Comparison of ENCODE assay signal across 8 cellular contexts in genomic region chr1:161117681-161118581, GRCh38. TPM values are rescaled to one million over a fixed set of nuclear protein-coding genes. Genes with fewer than 3 reads are reported as not detected.
A peak's percentile ranks its signal among the peaks of the same experiment; 100 is the strongest.
DNase-seq lines count a peak whose midpoint lies in the region; ATAC-seq and TF ChIP-seq lines count a peak whose summit lies in the region.

A gene with protein sequence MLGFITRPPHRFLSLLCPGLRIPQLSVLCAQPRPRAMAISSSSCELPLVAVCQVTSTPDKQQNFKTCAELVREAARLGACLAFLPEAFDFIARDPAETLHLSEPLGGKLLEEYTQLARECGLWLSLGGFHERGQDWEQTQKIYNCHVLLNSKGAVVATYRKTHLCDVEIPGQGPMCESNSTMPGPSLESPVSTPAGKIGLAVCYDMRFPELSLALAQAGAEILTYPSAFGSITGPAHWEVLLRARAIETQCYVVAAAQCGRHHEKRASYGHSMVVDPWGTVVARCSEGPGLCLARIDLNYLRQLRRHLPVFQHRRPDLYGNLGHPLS (plus strand): TSS chr1:161118105. CDS start chr1:161118177, 72 bp downstream.
A gene with protein sequence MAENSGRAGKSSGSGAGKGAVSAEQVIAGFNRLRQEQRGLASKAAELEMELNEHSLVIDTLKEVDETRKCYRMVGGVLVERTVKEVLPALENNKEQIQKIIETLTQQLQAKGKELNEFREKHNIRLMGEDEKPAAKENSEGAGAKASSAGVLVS (minus strand): TSS chr1:161118037. CDS start chr1:161118026, 11 bp downstream.

- 0 to 1% (median 0%) methylated on average over 46 to 59 of the region's 59 CpGs for WGBS in spleen, 5 donors

- H3K27me3 ChIP-seq in AG04450 (ENCODE audit: control insufficient read depth, insufficient read depth, low read length) (no peaks in the 10 kb centered on the region), spleen (replicated peaks in 1 of 7) (no peaks in the 10 kb centered on the region)

- peaks cover 39% of the 10 kb centered on the region for H3K36me3 Mint-ChIP-seq in central memory CD8-positive, alpha-beta T cell (ENCODE audit: insufficient read depth)

- H3K4me3 Mint-ChIP-seq in central memory CD8-positive, alpha-beta T cell, result peak within 1 kb of the TSS; percentile 97

- no peaks in the 10 kb centered on the region for H3K9me3 Mint-ChIP-seq in central memory CD8-positive, alpha-beta T cell

- peaks cover 60% of the 10 kb centered on the region for H3K4me1 Mint-ChIP-seq in central memory CD8-positive, alpha-beta T cell

- CTCF ChIA-PET in AG04450 (lab: Charles Lee), result interaction anchor here (0.6 to 1.8 kb wide), 2 partner anchors 21 to 121 kb away, joined by 3 to 5 read pairs; no protein-coding TSS in a partner anchor

- POLR2A ChIA-PET in AG04450 (lab: Yijun Ruan, JAX), result interaction anchor here (0.6 to 2.1 kb wide), 7 partner anchors 10 to 65 kb away, joined by 3 to 20 read pairs (median 4); partner anchors contain the start of genes DEDD, PPOX and UFC1

- peak within 1 kb of the TSS; percentile 95 for H3K27ac ChIP-seq in AG04450 (ENCODE audit: low read depth, low read length)
- H3K27ac ChIP-seq in spleen, result peak within 1 kb of the TSS; percentile 86 to 98 (median 94)

- H3K9me3 ChIP-seq in AG04450 (ENCODE audit: control insufficient read depth, insufficient read depth, low read length) (no peaks in the 10 kb centered on the region; the same call in 1 of the 2 replicates), spleen (no peaks in the 10 kb centered on the region)

- peaks cover 48 to 94% (median 89%) of the 10 kb centered on the region in 6 donors for H3K4me1 ChIP-seq in spleen

- intact Hi-C loops in spleen (cut with DNase I; ENCODE audit: low total_unique reads), result no loop called here

- peak; percentile 64 to 77 (median 65) for TF ChIP-seq POLR2A in spleen (IDR thresholded peaks at IDR 0.05)

- TF ChIP-seq CTCF in AG04450 (IDR thresholded peaks at IDR 0.05; ENCODE audit: low read depth, low read length) (no peak), spleen (IDR thresholded peaks at IDR 0.05 in 8 of 11, conservative IDR thresholded peaks at IDR 0.05 in 3 of 11) (peak in 3 of 11 experiments; percentile 8 to 41 (median 16))

- peak within 1 kb of the TSS; percentile 96 for H3K27ac Mint-ChIP-seq in central memory CD8-positive, alpha-beta T cell (ENCODE audit: low read depth)

- H3K4me3 ChIP-seq in AG04450 (ENCODE audit: low read depth, low read length) (peak within 1 kb of the TSS; percentile 100), spleen (peak within 1 kb of the TSS; percentile 86 to 100 (median 98))

- no peak for DNase-seq in AG04450 (ENCODE audit: low read depth, low spot score)
- DNase-seq in NCI-H2196 treated with DMSO at 0.1 percent for 48 hours (lab: John Stamatoyannopoulos, UW; ENCODE audit: unreplicated experiment), result peak; percentile 73
- peak; percentile 67 for DNase-seq in activated CD4-positive, CD25-positive, alpha-beta regulatory T cell treated with anti-CD3 and anti-CD28 coated beads, Interleukin-2, amount 50 U/mL, for 16 hours (ENCODE audit: low read depth, low spot score)
- peak; percentile 71 to 74 for DNase-seq in central memory CD8-positive, alpha-beta T cell (ENCODE audit: low spot score in 2 of 2)
- DNase-seq in inferior parietal cortex (ENCODE audit: extremely low spot score), result peak; percentile 88
- DNase-seq in spleen, result peak; percentile 97

- no peaks in the 10 kb centered on the region for H3K27me3 Mint-ChIP-seq in central memory CD8-positive, alpha-beta T cell

- H3K36me3 ChIP-seq in spleen, result peaks cover 0 to 50% (median 28%) of the 10 kb centered on the region in 6 donors

- ATAC-seq in GM18873 (IDR thresholded peaks at IDR 0.05; ENCODE audit: low FRiP score, unreplicated experiment) (peak; percentile 65), HG03135 (IDR thresholded peaks at IDR 0.05; ENCODE audit: unreplicated experiment) (peak; percentile 81)
- peak; percentile 81 for ATAC-seq in central memory CD8-positive, alpha-beta T cell (replicated peaks; ENCODE audit: extremely low read depth, poor library complexity, severe bottlenecking)

RNA-seq across cellular contexts. Expression of the first gene that starts in this region (rescaled TPM):
- polyA plus RNA-seq in AG04450 (2011; rRNA removed), result 19.2 and 24.3 TPM in 2 replicates
- 29.3 and 41.0 TPM in 2 replicates for polyA minus RNA-seq in AG04450 (2011; rRNA and poly(A)+ RNA removed)
- 10 to 100 TPM; 29.4 to 48.2 (median 43.6) TPM for total RNA-seq in spleen
- polyA plus RNA-seq in spleen, result 10 to 100 TPM; 27.7 to 36.9 (median 31.5) TPM

RNA-seq across cellular contexts. Expression of the second gene that starts in this region (rescaled TPM):
- 84.2 and 101 TPM in 2 replicates for polyA plus RNA-seq in AG04450 (2011; rRNA removed)
- polyA minus RNA-seq in AG04450 (2011; rRNA and poly(A)+ RNA removed), result 24.9 and 30.8 TPM in 2 replicates
- total RNA-seq in spleen, result 10 to 100 TPM; 14.9 to 49.4 (median 38.5) TPM
- polyA plus RNA-seq in spleen, result 100 to 1,000 TPM; 122 to 140 (median 133) TPM
